ENCODE assay signal across 14 cellular contexts in the genomic region with DNA sequence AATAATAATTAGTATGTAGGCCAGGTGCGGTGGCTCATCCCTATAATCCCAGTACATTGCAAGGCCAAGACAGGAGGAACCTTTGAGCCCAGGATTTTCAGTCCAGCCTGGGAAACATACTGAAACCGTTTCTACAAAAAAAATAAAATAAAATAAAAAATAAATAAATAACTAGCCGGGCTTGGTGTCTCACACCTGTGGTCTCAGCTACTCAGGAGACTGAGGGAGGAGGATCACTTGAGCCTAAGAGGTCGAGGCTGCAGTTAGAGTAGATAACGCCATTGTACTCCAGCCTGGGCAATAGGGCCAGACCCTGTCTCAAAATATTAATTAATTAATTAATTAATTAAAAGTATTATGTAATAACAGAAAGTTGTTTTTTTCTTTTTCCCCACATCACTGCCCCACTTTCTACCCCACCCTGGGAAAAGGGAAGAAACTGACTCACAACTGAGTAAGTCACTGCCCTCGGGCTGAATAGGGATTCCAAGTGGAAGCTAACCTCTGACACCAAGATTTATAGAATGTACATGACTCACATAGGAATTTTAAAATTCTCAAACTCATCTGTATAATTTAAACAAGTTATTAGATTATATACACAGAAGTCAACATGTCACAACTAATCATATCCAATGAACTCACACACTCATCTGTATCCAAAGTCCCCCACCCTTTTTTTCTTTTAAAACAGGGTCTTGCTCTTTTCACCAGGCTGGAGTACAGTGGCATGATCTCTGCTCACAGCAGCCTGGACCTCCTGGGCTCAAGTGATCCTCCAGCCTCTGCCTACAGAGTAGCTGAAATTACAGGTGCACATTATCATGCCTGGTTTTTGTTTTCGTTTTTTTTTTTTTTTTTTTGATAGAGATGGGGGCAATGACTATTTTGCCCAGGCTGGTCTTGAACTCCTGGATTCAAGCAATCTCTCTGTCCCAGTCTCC. TPM values are rescaled to one million over a fixed set of nuclear protein-coding genes. Genes with fewer than 3 reads are reported as not detected.
DNase-seq lines count a peak whose midpoint lies in the region; ATAC-seq and TF ChIP-seq lines count a peak whose summit lies in the region.
"Had no signal": no experiment of that assay in that cellular context is flagged by ENCODE, and none has a peak within 500 bp of the region (broad histone marks: within the 10 kb centered on the region; RNA-seq: fewer than 3 reads in every experiment).

No MANE protein-coding gene starts in this region.

- H3K4me3 ChIP-seq in PC-3 (ENCODE audit: low read length) (no peak overlapping the region; the same call in 1 of the 2 replicates), mesendoderm (ENCODE audit: low read length) (no peak overlapping the region), transverse colon (no peak overlapping the region)
- H3K4me3 ChIP-seq: skin epidermis had no signal

- H4K5ac ChIP-seq in mesendoderm (ENCODE audit: low read length): no peak overlapping the region

- H3K9me3 ChIP-seq in PC-3 (ENCODE audit: low read length) (no peaks in the 10 kb centered on the region), transverse colon (peaks cover 0 to 7% of the 10 kb centered on the region in 2 donors)

- TF ChIP-seq EP300 in transverse colon (IDR thresholded peaks at IDR 0.05; ENCODE audit: low read depth): no peak

- H4K8ac ChIP-seq in mesendoderm (ENCODE audit: low read depth, low read length): no peak overlapping the region

- BruUV-seq in PC-3 (replicated peaks; lab: Mats Ljungman, UMichigan): no TSS peak

- peaks cover 3% of the 10 kb centered on the region for H3K27me3 Mint-ChIP-seq in nephron progenitor cell (ENCODE audit: low read depth, poor library complexity)
- H3K27me3 Mint-ChIP-seq: activated B cell treated with CpG ODN at 0.5 μM for 24 hours; activated T-cell treated with anti-CD3 and anti-CD28 coated beads, Interleukin-2, amount 50 U/mL, for 24 hours; CD4-positive, alpha-beta T cell had no signal

- peak overlapping the region; percentile 72 for H3K4me2 ChIP-seq in PC-3 (ENCODE audit: low read length)
- no peak overlapping the region for H3K4me2 ChIP-seq in mesendoderm (ENCODE audit: low read length)

- POLR2A ChIA-PET in PC-3 (lab: Charles Lee; ENCODE audit: unreplicated experiment): no interaction called here

- H2AFZ ChIP-seq in PC-3 (ENCODE audit: low read length): no peak overlapping the region

- H3K79me1 ChIP-seq in mesendoderm (ENCODE audit: low read length): no peaks in the 10 kb centered on the region

- H4K20me1 ChIP-seq in PC-3 (ENCODE audit: low read length): no peaks in the 10 kb centered on the region

- peaks cover 21% of the 10 kb centered on the region for H3K4me1 ChIP-seq in PC-3 (ENCODE audit: insufficient read depth, low read length)
- peaks cover 5% of the 10 kb centered on the region for H3K4me1 ChIP-seq in mesendoderm (ENCODE audit: control insufficient read depth, low read depth, low read length)
- H3K4me1 ChIP-seq in transverse colon: no peaks in the 10 kb centered on the region

- no peak overlapping the region for H3K4ac ChIP-seq in mesendoderm (ENCODE audit: low read depth, low read length)

- H3K9ac ChIP-seq in PC-3 (ENCODE audit: low read length) (peak overlapping the region; percentile 55), mesendoderm (ENCODE audit: low read length) (no peak overlapping the region)

- peak overlapping the region; percentile 97 for H3K27ac Mint-ChIP-seq in nephron progenitor cell
- H3K27ac Mint-ChIP-seq: activated B cell treated with CpG ODN at 0.5 μM for 24 hours; activated T-cell treated with anti-CD3 and anti-CD28 coated beads, Interleukin-2, amount 50 U/mL, for 24 hours; CD4-positive, alpha-beta T cell had no signal

- H3K4me3 Mint-ChIP-seq in nephron progenitor cell: no peak overlapping the region
- H3K4me3 Mint-ChIP-seq: activated B cell treated with CpG ODN at 0.5 μM for 24 hours; activated T-cell treated with anti-CD3 and anti-CD28 coated beads, Interleukin-2, amount 50 U/mL, for 24 hours; CD4-positive, alpha-beta T cell had no signal

- H3K79me2 ChIP-seq in PC-3 (ENCODE audit: low read length) (no peaks in the 10 kb centered on the region), mesendoderm (ENCODE audit: control insufficient read depth, insufficient read depth, low read length) (no peaks in the 10 kb centered on the region)

- no peak overlapping the region for H2BK120ac ChIP-seq in mesendoderm (ENCODE audit: low read depth, low read length)

- no CpG with 5 or more reads among the region's 7 CpGs for WGBS in mesendoderm (ENCODE audit: extremely low coverage, insufficient coverage, low lambda C conversion rate)
- 87 to 90% methylated on average over 6 to 7 of the region's 7 CpGs for WGBS in transverse colon (ENCODE audit: low coverage in 1 of 2), 2 donors

- H3K4me1 Mint-ChIP-seq in nephron progenitor cell: peaks cover 36% of the 10 kb centered on the region

- no peaks in the 10 kb centered on the region for H3K9me2 ChIP-seq in PC-3 (replicated peaks; ENCODE audit: low read length)

- no peaks in the 10 kb centered on the region for H3F3A ChIP-seq in PC-3 (ENCODE audit: low read length, unreplicated experiment)

- peak; percentile 52 for DNase-seq in Caki2 (ENCODE audit: low read depth)
- DNase-seq in PC-3: peak; percentile 99
- peak; percentile 86 for DNase-seq in dedifferentiated amniotic fluid mesenchymal stem cell (ENCODE audit: extremely low spot score)
- DNase-seq in nephron progenitor cell: no peak
- no peak for DNase-seq in mesendoderm
- DNase-seq in transverse colon: no peak
- DNase-seq: activated B cell treated with CpG ODN at 0.5 μM for 24 hours; activated T-cell treated with anti-CD3 and anti-CD28 coated beads, Interleukin-2, amount 50 U/mL, for 24 hours; CD4-positive, alpha-beta T cell; GOT3 had no signal

- no peak overlapping the region for H2BK15ac ChIP-seq in mesendoderm (replicated peaks; ENCODE audit: low read depth)

- H2BK5ac ChIP-seq in mesendoderm (ENCODE audit: low read length): no peak overlapping the region

- no peak overlapping the region for H2AK5ac ChIP-seq in mesendoderm (ENCODE audit: low read length)

- peak overlapping the region; percentile 87 for H3K27ac ChIP-seq in PC-3 (ENCODE audit: low read length)
- H3K27ac ChIP-seq in mesendoderm (ENCODE audit: low read depth, low read length): no peak overlapping the region
- no peak overlapping the region for H3K27ac ChIP-seq in transverse colon
- H3K27ac ChIP-seq: skin epidermis had no signal

- intact Hi-C loops in PC-3 (cut with micrococcal nuclease) (loop anchor here (5.0 to 10.0 kb wide), 2 partner anchors 48 to 85 kb away; a partner anchor contains a TSS), transverse colon (cut with DNase I; ENCODE audit: low total_unique reads) (no loop called here)

- ATAC-seq in PC-3 (peak; percentile 93), GM19467 (IDR thresholded peaks at IDR 0.05; ENCODE audit: unreplicated experiment) (no peak), GM19397 (IDR thresholded peaks at IDR 0.05; ENCODE audit: unreplicated experiment) (no peak)
- ATAC-seq: Right ventricle myocardium inferior had no signal

- H3K9me3 Mint-ChIP-seq in nephron progenitor cell: peaks cover 47% of the 10 kb centered on the region
- H3K9me3 Mint-ChIP-seq: CD4-positive, alpha-beta T cell had no signal

- in situ Hi-C loops in Caki2 (cut with HindIII; ENCODE audit: low pct_unique_long_range_greater_than_20kb, low sequenced_read_pairs) (no loop called here), transverse colon (cut with MboI; ENCODE audit: low pct_ligation_motif_present in 1 of 4, low pct_unique_long_range_greater_than_20kb in 1 of 4, low sequenced_read_pairs in 3 of 4) (no loop called here)

- peaks cover 86% of the 10 kb centered on the region for H3K36me3 Mint-ChIP-seq in nephron progenitor cell (ENCODE audit: low read depth)

- H3K18ac ChIP-seq in mesendoderm (ENCODE audit: low read length): no peak overlapping the region

- CTCF ChIA-PET in PC-3 (lab: Charles Lee): no interaction called here

- no peak overlapping the region for H3K56ac ChIP-seq in mesendoderm (ENCODE audit: low read length)

- TF ChIP-seq POLR2A in transverse colon (IDR thresholded peaks at IDR 0.05): no peak

- H3K36me3 ChIP-seq in PC-3 (ENCODE audit: low read depth, low read length): peaks cover 34% of the 10 kb centered on the region
- no peaks in the 10 kb centered on the region for H3K36me3 ChIP-seq in mesendoderm (ENCODE audit: control insufficient read depth, insufficient read depth, low read length)
- peaks cover 0 to 36% (median 8%) of the 10 kb centered on the region in 4 donors for H3K36me3 ChIP-seq in transverse colon

- H3K27me3 ChIP-seq in PC-3 (ENCODE audit: low read length) (no peaks in the 10 kb centered on the region), mesendoderm (ENCODE audit: insufficient read depth, low read length, poor library complexity) (no peaks in the 10 kb centered on the region), transverse colon (no peaks in the 10 kb centered on the region)

- no peak for TF ChIP-seq CTCF in PC-3 (conservative IDR thresholded peaks at IDR 0.05; ENCODE audit: low read depth, low read length)
- TF ChIP-seq CTCF in nephron progenitor cell (IDR thresholded peaks at IDR 0.05): no peak
- no peak for TF ChIP-seq CTCF in transverse colon (IDR thresholded peaks at IDR 0.05)

- H3K23ac ChIP-seq in mesendoderm (ENCODE audit: low read length): no peak overlapping the region

RNA-seq across cellular contexts. Expression of a gene that starts 12.5 kb away (rescaled TPM):
- total RNA-seq in Caki2 (2014; rRNA removed; shearing (Covaris generic); ENCODE audit: low replicate concordance): 8.6 and 29.9 TPM in 2 replicates
- total RNA-seq in PC-3 (2014; rRNA removed) (8.4 and 12.7 TPM in 2 replicates), transverse colon (10 to 100 TPM in 3 of 4 donors, 1 to 10 TPM in 1; 8.2 to 45.0 (median 15.0) TPM)
- polyA plus RNA-seq in mesendoderm (2013, experiment 1 of 2): 12.0 TPM
- 13.8 TPM for polyA plus RNA-seq in mesendoderm (2013, experiment 2 of 2)

Comparison
In these comparisons a context has a peak if more than half of its experiments do, and no peak if none do; other contexts are left out.
1. DNase-seq: peak in Caki2 (single experiment), PC-3 (single experiment) and dedifferentiated amniotic fluid mesenchymal stem cell (single experiment); none in nephron progenitor cell (single experiment), mesendoderm (single experiment) and transverse colon (single experiment).